Comparison of ENCODE assay signal across 1 cellular context in genomic region chr20:46343358-46344357, GRCh38.
TF ChIP-seq lines count a peak whose summit lies in the region.

No MANE protein-coding gene starts in this region.

TF ChIP-seq in HepG2, 621 proteins besides CTCF, POLR2A, EP300 and RAD21 (continued from another document):
- TF ChIP-seq, protein P1, sequence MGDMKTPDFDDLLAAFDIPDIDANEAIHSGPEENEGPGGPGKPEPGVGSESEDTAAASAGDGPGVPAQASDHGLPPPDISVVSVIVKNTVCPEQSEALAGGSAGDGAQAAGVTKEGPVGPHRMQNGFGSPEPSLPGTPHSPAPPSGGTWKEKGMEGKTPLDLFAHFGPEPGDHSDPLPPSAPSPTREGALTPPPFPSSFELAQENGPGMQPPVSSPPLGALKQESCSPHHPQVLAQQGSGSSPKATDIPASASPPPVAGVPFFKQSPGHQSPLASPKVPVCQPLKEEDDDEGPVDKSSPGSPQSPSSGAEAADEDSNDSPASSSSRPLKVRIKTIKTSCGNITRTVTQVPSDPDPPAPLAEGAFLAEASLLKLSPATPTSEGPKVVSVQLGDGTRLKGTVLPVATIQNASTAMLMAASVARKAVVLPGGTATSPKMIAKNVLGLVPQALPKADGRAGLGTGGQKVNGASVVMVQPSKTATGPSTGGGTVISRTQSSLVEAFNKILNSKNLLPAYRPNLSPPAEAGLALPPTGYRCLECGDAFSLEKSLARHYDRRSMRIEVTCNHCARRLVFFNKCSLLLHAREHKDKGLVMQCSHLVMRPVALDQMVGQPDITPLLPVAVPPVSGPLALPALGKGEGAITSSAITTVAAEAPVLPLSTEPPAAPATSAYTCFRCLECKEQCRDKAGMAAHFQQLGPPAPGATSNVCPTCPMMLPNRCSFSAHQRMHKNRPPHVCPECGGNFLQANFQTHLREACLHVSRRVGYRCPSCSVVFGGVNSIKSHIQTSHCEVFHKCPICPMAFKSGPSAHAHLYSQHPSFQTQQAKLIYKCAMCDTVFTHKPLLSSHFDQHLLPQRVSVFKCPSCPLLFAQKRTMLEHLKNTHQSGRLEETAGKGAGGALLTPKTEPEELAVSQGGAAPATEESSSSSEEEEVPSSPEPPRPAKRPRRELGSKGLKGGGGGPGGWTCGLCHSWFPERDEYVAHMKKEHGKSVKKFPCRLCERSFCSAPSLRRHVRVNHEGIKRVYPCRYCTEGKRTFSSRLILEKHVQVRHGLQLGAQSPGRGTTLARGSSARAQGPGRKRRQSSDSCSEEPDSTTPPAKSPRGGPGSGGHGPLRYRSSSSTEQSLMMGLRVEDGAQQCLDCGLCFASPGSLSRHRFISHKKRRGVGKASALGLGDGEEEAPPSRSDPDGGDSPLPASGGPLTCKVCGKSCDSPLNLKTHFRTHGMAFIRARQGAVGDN (CRISPR knock-in tag; IDR thresholded peaks at IDR 0.05) = peak; percentile 32; the same call in 1 of the 2 replicates
- TF ChIP-seq NONO (IDR thresholded peaks at IDR 0.05) (no peak), NONO (CRISPR knock-in tag; conservative IDR thresholded peaks at IDR 0.05) (no peak), SOX13 (IDR thresholded peaks at IDR 0.05) (no peak), SOX13 (CRISPR knock-in tag; conservative IDR thresholded peaks at IDR 0.05 in 1 of 2, IDR thresholded peaks at IDR 0.05 in 1 of 2) (no peak), MTA1 (CRISPR knock-in tag; IDR thresholded peaks at IDR 0.05; ENCODE audit: borderline replicate concordance) (no peak), ZNF292 (CRISPR knock-in tag; IDR thresholded peaks at IDR 0.05; ENCODE audit: borderline replicate concordance, low read depth) (peak; percentile 61; the same call in 1 of the 2 replicates), SATB2 (CRISPR knock-in tag; IDR thresholded peaks at IDR 0.05) (no peak), ZNF318 (CRISPR knock-in tag; IDR thresholded peaks at IDR 0.05) (no peak), ZFP36 (IDR thresholded peaks at IDR 0.05; ENCODE audit: borderline replicate concordance, low read depth, low read length, partially characterized antibody) (no peak), UBTF (CRISPR knock-in tag; IDR thresholded peaks at IDR 0.05) (no peak), SAP130 (CRISPR knock-in tag; IDR thresholded peaks at IDR 0.05; ENCODE audit: low read depth) (peak; percentile 24; the same call in 1 of the 2 replicates), POLR2G (IDR thresholded peaks at IDR 0.05; ENCODE audit: low read depth, low read length) (0 out of 2 replicates have a peak, but pooled peaks have one; percentile 49), KDM2A (CRISPR knock-in tag; IDR thresholded peaks at IDR 0.05; ENCODE audit: borderline replicate concordance, low read depth) (peak; percentile 77; the same call in 1 of the 2 replicates), NFKB2 (CRISPR knock-in tag; IDR thresholded peaks at IDR 0.05; ENCODE audit: borderline replicate concordance) (peak; percentile 41; the same call in 1 of the 2 replicates), KLF16 (CRISPR knock-in tag; IDR thresholded peaks at IDR 0.05) (no peak), ADNP (CRISPR knock-in tag; IDR thresholded peaks at IDR 0.05) (0 out of 2 replicates have a peak, but pooled peaks have one; percentile 10), ZNF350 (CRISPR knock-in tag; IDR thresholded peaks at IDR 0.05; ENCODE audit: borderline replicate concordance, low read depth) (no peak), FOXK1 (CRISPR knock-in tag; IDR thresholded peaks at IDR 0.05; ENCODE audit: borderline replicate concordance, low read depth) (no peak), DR1 (CRISPR knock-in tag; IDR thresholded peaks at IDR 0.05) (no peak), CCAR2 (optimal IDR thresholded peaks at IDR 0.05; ENCODE audit: low read depth, low read length) (no peak), MTA3 (CRISPR knock-in tag; IDR thresholded peaks at IDR 0.05) (no peak), SIN3A (IDR thresholded peaks at IDR 0.05; ENCODE audit: borderline replicate concordance, low read depth, low read length) (no peak), SETDB1 (CRISPR knock-in tag; IDR thresholded peaks at IDR 0.05; ENCODE audit: borderline replicate concordance) (no peak), HMG20A (CRISPR knock-in tag; IDR thresholded peaks at IDR 0.05; ENCODE audit: borderline replicate concordance) (no peak), LCORL (IDR thresholded peaks at IDR 0.05) (no peak), LCORL (CRISPR knock-in tag; IDR thresholded peaks at IDR 0.05) (no peak), ZNF841 (CRISPR knock-in tag; IDR thresholded peaks at IDR 0.05; ENCODE audit: borderline replicate concordance) (no peak)
- TF ChIP-seq, protein P2, sequence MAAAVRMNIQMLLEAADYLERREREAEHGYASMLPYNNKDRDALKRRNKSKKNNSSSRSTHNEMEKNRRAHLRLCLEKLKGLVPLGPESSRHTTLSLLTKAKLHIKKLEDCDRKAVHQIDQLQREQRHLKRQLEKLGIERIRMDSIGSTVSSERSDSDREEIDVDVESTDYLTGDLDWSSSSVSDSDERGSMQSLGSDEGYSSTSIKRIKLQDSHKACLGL (CRISPR knock-in tag; IDR thresholded peaks at IDR 0.05) = peak; percentile 10; the same call in 1 of the 2 replicates
- TF ChIP-seq, protein P3, sequence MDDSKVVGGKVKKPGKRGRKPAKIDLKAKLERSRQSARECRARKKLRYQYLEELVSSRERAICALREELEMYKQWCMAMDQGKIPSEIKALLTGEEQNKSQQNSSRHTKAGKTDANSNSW (CRISPR knock-in tag; IDR thresholded peaks at IDR 0.05; ENCODE audit: borderline replicate concordance) = no peak
- TF ChIP-seq, protein P4, sequence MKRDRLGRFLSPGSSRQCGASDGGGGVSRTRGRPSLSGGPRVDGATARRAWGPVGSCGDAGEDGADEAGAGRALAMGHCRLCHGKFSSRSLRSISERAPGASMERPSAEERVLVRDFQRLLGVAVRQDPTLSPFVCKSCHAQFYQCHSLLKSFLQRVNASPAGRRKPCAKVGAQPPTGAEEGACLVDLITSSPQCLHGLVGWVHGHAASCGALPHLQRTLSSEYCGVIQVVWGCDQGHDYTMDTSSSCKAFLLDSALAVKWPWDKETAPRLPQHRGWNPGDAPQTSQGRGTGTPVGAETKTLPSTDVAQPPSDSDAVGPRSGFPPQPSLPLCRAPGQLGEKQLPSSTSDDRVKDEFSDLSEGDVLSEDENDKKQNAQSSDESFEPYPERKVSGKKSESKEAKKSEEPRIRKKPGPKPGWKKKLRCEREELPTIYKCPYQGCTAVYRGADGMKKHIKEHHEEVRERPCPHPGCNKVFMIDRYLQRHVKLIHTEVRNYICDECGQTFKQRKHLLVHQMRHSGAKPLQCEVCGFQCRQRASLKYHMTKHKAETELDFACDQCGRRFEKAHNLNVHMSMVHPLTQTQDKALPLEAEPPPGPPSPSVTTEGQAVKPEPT (CRISPR knock-in tag; IDR thresholded peaks at IDR 0.05; ENCODE audit: low read depth) = no peak
